ENCODE assay signal across 8 cellular contexts in the genomic region with DNA sequence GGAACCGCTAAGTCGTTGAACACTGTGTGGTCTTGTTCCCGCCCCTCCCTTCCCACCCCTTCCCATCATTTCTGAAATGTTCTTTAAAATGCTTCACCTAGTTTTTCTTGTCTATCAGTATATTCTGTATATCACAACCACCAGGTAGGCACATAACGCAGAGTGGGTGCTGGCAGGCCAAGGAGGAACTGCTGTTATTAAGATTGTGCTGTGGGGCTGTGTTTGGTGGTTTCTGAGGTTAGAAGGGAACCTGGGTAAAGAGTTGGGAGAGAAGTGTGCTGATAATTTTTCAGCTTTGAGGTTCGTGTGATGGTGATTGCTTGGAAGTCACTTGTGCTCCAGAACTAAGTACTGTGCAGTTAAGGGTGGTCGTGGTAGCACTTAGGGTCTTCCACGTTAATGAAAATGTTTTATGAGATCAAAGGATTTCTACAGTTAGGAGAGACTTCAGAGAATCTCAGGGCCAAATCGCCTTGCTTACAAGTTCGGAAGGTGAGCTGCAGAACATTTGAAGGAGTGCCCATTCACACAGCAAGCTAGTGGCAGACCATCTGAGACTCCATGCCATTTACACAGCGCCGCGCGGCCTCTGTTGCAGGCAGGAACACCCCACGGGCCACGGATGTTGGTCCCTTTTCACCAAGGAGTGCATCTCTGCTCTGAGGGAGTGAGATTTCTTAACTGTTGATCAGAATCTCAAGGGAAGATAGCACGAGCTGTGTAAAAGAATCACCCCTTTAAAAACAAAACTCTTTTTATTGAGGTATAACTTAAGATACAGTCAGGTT. TPM values are rescaled to one million over a fixed set of nuclear protein-coding genes. Genes with fewer than 3 reads are reported as not detected.
DNase-seq lines count a peak whose midpoint lies in the region; TF ChIP-seq lines count a peak whose summit lies in the region.

No MANE protein-coding gene starts in this region.

- peak overlapping the region; percentile 72 for H3K4me3 ChIP-seq in CD8-positive, alpha-beta memory T cell (ENCODE audit: low read length)
- peak overlapping the region; percentile 85 for H3K4me3 ChIP-seq in coronary artery

- TF ChIP-seq CTCF in coronary artery (IDR thresholded peaks at IDR 0.05) (no peak), nephron progenitor cell (IDR thresholded peaks at IDR 0.05) (no peak)

- H3K36me3 Mint-ChIP-seq in CD8-positive, alpha-beta memory T cell = peaks cover 0 to 41% (median 6%) of the 10 kb centered on the region in 3 donors
- H3K36me3 Mint-ChIP-seq in nephron progenitor cell (ENCODE audit: low read depth) = peaks cover 41% of the 10 kb centered on the region

- no peaks in the 10 kb centered on the region for H3K9me3 ChIP-seq in CD8-positive, alpha-beta memory T cell (ENCODE audit: low read length)

- H3K27me3 Mint-ChIP-seq in CD8-positive, alpha-beta memory T cell = no peaks in the 10 kb centered on the region
- H3K27me3 Mint-ChIP-seq in nephron progenitor cell (ENCODE audit: low read depth, poor library complexity) = peaks cover 9% of the 10 kb centered on the region

- H3K27ac ChIP-seq in CD8-positive, alpha-beta memory T cell (ENCODE audit: low read depth, low read length) = peak overlapping the region; percentile 74
- no peak overlapping the region for H3K27ac ChIP-seq in coronary artery

- H3K9me3 Mint-ChIP-seq in CD8-positive, alpha-beta memory T cell = no peaks in the 10 kb centered on the region
- H3K9me3 Mint-ChIP-seq in nephron progenitor cell = no peaks in the 10 kb centered on the region

- peaks cover 47% of the 10 kb centered on the region for H3K4me1 ChIP-seq in CD8-positive, alpha-beta memory T cell (ENCODE audit: insufficient read depth, low read length)

- peak overlapping the region; percentile 75 to 94 (median 86) for H3K4me3 Mint-ChIP-seq in CD8-positive, alpha-beta memory T cell
- peak overlapping the region; percentile 79 for H3K4me3 Mint-ChIP-seq in nephron progenitor cell

- H3K4me1 Mint-ChIP-seq in CD8-positive, alpha-beta memory T cell = peaks cover 49 to 65% (median 60%) of the 10 kb centered on the region in 3 donors
- peaks cover 43% of the 10 kb centered on the region for H3K4me1 Mint-ChIP-seq in nephron progenitor cell

- peak in 1 of 5 donors; percentile 54 for DNase-seq in CD8-positive, alpha-beta memory T cell
- DNase-seq in OCI-M1 (lab: John Stamatoyannopoulos, UW) (peak; percentile 57), coronary artery (ENCODE audit: low spot score) (no peak), nephron progenitor cell (no peak), NCI-H1105 treated with DMSO at 0.1 percent for 48 hours (lab: John Stamatoyannopoulos, UW) (no peak), NCI-H2196 (lab: John Stamatoyannopoulos, UW; ENCODE audit: unreplicated experiment) (no peak), cortex of kidney (lab: John Stamatoyannopoulos, UW) (no peak), NCI-H510A (lab: John Stamatoyannopoulos, UW) (no peak)

- CTCF ChIA-PET in CD8-positive, alpha-beta memory T cell (lab: Charles Lee) = interaction anchor here (1.2 to 1.4 kb wide), 2 partner anchors 10 to 17 kb away, joined by 3 to 5 read pairs; no protein-coding TSS in a partner anchor

- H3K27me3 ChIP-seq in CD8-positive, alpha-beta memory T cell (ENCODE audit: insufficient read depth, low read length, poor library complexity, severe bottlenecking) = no peaks in the 10 kb centered on the region

- peak overlapping the region; percentile 64 to 97 (median 90) for H3K27ac Mint-ChIP-seq in CD8-positive, alpha-beta memory T cell
- no peak overlapping the region for H3K27ac Mint-ChIP-seq in nephron progenitor cell

- POLR2A ChIA-PET in CD8-positive, alpha-beta memory T cell (lab: Charles Lee) = interaction anchor here (0.7 kb wide), 1 partner anchor 334 kb away, joined by 3 read pairs; no protein-coding TSS in a partner anchor

- peaks cover 15% of the 10 kb centered on the region for H3K36me3 ChIP-seq in CD8-positive, alpha-beta memory T cell (ENCODE audit: insufficient read depth, low read length)

RNA-seq across cellular contexts. Expression of a gene that starts 1.6 kb away (rescaled TPM):
- total RNA-seq in CD8-positive, alpha-beta memory T cell = 10 to 100 TPM; 81.1 to 82.7 TPM
- polyA plus RNA-seq in CD8-positive, alpha-beta memory T cell = 30.7 TPM
